ENCODE assay signal across 8 cellular contexts in the genomic region with DNA sequence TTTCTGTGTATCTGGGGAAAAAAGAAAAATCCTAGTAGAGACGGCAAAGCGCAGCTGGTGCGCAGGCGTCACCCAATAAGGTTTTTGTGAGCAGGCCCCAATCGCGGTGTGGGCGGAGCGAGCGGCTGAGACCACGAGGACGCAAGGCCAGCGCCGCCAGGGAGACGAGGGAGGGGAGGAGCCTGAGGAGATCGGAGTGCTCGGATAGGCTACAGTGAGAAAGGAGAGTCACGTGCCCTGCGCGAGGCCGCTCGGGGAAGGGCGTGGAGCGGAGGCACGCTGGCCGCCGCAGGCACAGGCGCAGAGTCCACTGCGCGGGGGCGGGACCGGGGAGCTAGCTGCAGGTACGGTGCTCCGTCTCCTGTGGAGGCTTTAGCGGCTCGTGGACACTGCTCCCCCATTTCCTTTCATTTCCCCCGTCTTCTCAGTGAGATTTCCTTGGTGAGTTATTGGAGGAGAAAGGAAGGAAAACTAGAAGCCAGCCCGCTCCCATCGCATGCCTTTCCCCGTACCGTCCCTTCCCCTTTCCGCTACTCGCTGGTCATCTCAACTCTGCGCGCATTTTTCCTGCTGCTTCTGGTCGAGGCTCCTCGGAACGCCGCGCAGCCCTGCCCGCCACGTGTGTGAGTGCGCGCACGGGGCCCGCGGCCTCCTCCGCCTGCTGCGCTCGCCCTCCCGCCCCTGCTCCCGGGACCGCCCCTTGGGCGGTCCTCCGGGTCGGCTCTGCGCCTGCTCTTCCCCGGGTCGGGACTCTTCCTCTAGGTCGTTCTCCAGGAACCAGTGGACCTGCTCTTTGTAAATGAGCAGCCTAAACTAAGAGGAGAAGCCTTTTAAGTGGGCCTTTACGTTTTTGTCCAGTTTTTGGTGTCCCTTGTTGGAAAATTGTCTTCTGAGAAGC. TPM values are rescaled to one million over a fixed set of nuclear protein-coding genes. Genes with fewer than 3 reads are reported as not detected.
DNase-seq lines count a peak whose midpoint lies in the region; ATAC-seq and TF ChIP-seq lines count a peak whose summit lies in the region.

A gene with protein sequence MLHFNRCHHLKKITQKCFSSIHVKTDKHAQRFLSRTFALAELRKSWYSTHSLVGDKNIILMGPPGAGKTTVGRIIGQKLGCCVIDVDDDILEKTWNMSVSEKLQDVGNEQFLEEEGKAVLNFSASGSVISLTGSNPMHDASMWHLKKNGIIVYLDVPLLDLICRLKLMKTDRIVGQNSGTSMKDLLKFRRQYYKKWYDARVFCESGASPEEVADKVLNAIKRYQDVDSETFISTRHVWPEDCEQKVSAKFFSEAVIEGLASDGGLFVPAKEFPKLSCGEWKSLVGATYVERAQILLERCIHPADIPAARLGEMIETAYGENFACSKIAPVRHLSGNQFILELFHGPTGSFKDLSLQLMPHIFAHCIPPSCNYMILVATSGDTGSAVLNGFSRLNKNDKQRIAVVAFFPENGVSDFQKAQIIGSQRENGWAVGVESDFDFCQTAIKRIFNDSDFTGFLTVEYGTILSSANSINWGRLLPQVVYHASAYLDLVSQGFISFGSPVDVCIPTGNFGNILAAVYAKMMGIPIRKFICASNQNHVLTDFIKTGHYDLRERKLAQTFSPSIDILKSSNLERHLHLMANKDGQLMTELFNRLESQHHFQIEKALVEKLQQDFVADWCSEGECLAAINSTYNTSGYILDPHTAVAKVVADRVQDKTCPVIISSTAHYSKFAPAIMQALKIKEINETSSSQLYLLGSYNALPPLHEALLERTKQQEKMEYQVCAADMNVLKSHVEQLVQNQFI (plus strand): TSS at position 264 of the 898 bp plus-strand sequence. CDS start 6,612 bp downstream, outside the sequence.

- H3K27me3 ChIP-seq in spleen (replicated peaks in 1 of 7) = no peaks in the 10 kb centered on the region

- H3K27ac ChIP-seq in spleen = peak within 1 kb of the TSS; percentile 88 to 93 (median 90)

- peak in 2 of 3 donors; percentile 42 to 89 for TF ChIP-seq POLR2A in spleen (IDR thresholded peaks at IDR 0.05)

- H3K4me1 ChIP-seq in spleen = peaks cover 7 to 26% (median 18%) of the 10 kb centered on the region in 6 donors

- H3K9me3 ChIP-seq in spleen = no peaks in the 10 kb centered on the region

- no peaks in the 10 kb centered on the region for H3K36me3 ChIP-seq in spleen

- peak within 1 kb of the TSS; percentile 71 to 91 (median 80) for H3K4me3 ChIP-seq in spleen

- 0 to 1% (median 1%) methylated on average over 65 to 70 of the region's 70 CpGs for WGBS in spleen, 5 donors

- ATAC-seq in GM18909 (IDR thresholded peaks at IDR 0.05; ENCODE audit: poor library complexity, unreplicated experiment) = peak; percentile 99
- ATAC-seq in HG03159 (IDR thresholded peaks at IDR 0.05; ENCODE audit: unreplicated experiment) = peak; percentile 98

- intact Hi-C loops in spleen (cut with DNase I; ENCODE audit: low total_unique reads) = loop anchor here (10.0 kb wide), 1 partner anchor 292 kb away; a partner anchor contains a TSS

- TF ChIP-seq CTCF in spleen (IDR thresholded peaks at IDR 0.05 in 8 of 11, conservative IDR thresholded peaks at IDR 0.05 in 3 of 11) = no peak

- DNase-seq in AG08395 (ENCODE audit: low spot score) = peak; percentile 99
- peak; percentile 97 for DNase-seq in NCI-H226
- peak; percentile 92 to 96 (median 96) for DNase-seq in activated CD4-positive, CD25-positive, alpha-beta regulatory T cell (lab: John Stamatoyannopoulos, UW)
- peak; percentile 97 for DNase-seq in central memory CD4-positive, alpha-beta T cell
- DNase-seq in inferior parietal cortex (ENCODE audit: extremely low spot score) = peak; percentile 98
- DNase-seq in spleen = peak; percentile 98

RNA-seq across cellular contexts. Expression of the gene that starts here (rescaled TPM):
- 1 to 10 TPM; 2.2 to 4.3 (median 2.8) TPM for total RNA-seq in spleen
- polyA plus RNA-seq in spleen = 1 to 10 TPM; 1.5 to 3.0 (median 2.6) TPM

Comparison
In these comparisons a context has a peak if more than half of its experiments do, and no peak if none do; other contexts are left out.
1. Peak in every context shown above with its lines: DNase-seq, ATAC-seq, H3K4me3 ChIP-seq and H3K27ac ChIP-seq.